Comparison of ENCODE assay signal across 17 cellular contexts in the genomic region with DNA sequence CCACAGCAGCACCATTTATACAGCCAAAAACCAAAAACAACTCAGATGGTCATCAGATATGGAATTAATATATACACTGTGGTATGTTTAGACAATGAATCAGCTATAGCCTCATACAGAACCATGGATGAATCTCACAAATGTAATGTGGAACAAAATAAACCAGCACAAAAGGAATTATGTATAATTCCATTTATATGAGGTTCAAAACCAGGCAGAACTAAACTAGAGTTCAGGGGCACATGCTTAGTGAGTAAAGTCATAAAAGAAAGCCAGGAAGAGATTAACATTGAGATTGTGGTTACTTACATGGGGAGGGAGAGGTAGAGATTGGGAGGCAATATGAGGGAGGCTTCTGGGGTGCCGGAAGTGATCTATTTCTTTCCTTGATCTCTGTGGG.
DNase-seq lines count a peak whose midpoint lies in the region; ATAC-seq and TF ChIP-seq lines count a peak whose summit lies in the region.
"Had no signal": no experiment of that assay in that cellular context is flagged by ENCODE, and none has a peak within 500 bp of the region (broad histone marks: within the 10 kb centered on the region; RNA-seq: fewer than 3 reads in every experiment).

No MANE protein-coding gene starts in this region.

- no peaks in the 10 kb centered on the region for H3K27me3 ChIP-seq in BE2C

- H3K4me3 ChIP-seq in AG09309 (ENCODE audit: control insufficient read depth, low read depth, low read length) = no peak overlapping the region
- no peak overlapping the region for H3K4me3 ChIP-seq in astrocyte of the spinal cord (ENCODE audit: low read depth, low read length)
- H3K4me3 ChIP-seq in fibroblast of villous mesenchyme (ENCODE audit: low read depth, low read length) = no peak overlapping the region
- no peak overlapping the region for H3K4me3 ChIP-seq in BE2C (ENCODE audit: low read depth, low read length)
- H3K4me3 ChIP-seq: lung, skin epidermis had no signal

- TF ChIP-seq CTCF in AG09309 (IDR thresholded peaks at IDR 0.05; ENCODE audit: control insufficient read depth, insufficient read depth, low read depth, low read length, missing control alignments) (no peak), astrocyte of the spinal cord (IDR thresholded peaks at IDR 0.05; ENCODE audit: low read depth, low read length) (no peak), fibroblast of villous mesenchyme (IDR thresholded peaks at IDR 0.05; ENCODE audit: insufficient read depth, low read depth, low read length) (no peak), BE2C (IDR thresholded peaks at IDR 0.05; ENCODE audit: low read depth, low read length) (no peak)

- no peaks in the 10 kb centered on the region for H3K4me1 ChIP-seq in BE2C

- DNase-seq in AG09309 (ENCODE audit: low read depth) (peak; percentile 47), HS-5 (ENCODE audit: low read depth) (peak; percentile 84), astrocyte of the spinal cord (ENCODE audit: low read depth, low spot score) (peak; percentile 79), fibroblast of villous mesenchyme (ENCODE audit: low read depth) (peak; percentile 60), NCI-H748 treated with DMSO at 0.1 percent for 48 hours (lab: John Stamatoyannopoulos, UW) (no peak), NCI-H524 treated with DMSO at 0.1 percent for 48 hours (lab: John Stamatoyannopoulos, UW) (no peak), BE2C (no peak)
- DNase-seq: activated B cell treated with CpG ODN at 0.5 μM for 24 hours; activated naive CD8-positive, alpha-beta T cell treated with anti-CD3 and anti-CD28 coated beads for 36 hours; immature natural killer cell; MV-4-11; NCI-H1930; NCI-H510A treated with DMSO at 0.1 percent for 48 hours; posterior cingulate gyrus had no signal

- no peak for ATAC-seq in HG03432 (IDR thresholded peaks at IDR 0.05; ENCODE audit: unreplicated experiment)

- in situ Hi-C loops in astrocyte of the spinal cord (cut with HindIII; ENCODE audit: low sequenced_read_pairs) = no loop called here

- H3K36me3 ChIP-seq in BE2C = no peaks in the 10 kb centered on the region

- no peaks in the 10 kb centered on the region for H3K9me3 ChIP-seq in BE2C

Comparison
In these comparisons a context has a peak if more than half of its experiments do, and no peak if none do; other contexts are left out.
1. DNase-seq: peak in AG09309 (single experiment), HS-5 (single experiment), astrocyte of the spinal cord (single experiment) and fibroblast of villous mesenchyme (single experiment); none in NCI-H748 treated with DMSO at 0.1 percent for 48 hours (single experiment), NCI-H524 treated with DMSO at 0.1 percent for 48 hours (single experiment) and BE2C (single experiment).